In the genomic region with DNA sequence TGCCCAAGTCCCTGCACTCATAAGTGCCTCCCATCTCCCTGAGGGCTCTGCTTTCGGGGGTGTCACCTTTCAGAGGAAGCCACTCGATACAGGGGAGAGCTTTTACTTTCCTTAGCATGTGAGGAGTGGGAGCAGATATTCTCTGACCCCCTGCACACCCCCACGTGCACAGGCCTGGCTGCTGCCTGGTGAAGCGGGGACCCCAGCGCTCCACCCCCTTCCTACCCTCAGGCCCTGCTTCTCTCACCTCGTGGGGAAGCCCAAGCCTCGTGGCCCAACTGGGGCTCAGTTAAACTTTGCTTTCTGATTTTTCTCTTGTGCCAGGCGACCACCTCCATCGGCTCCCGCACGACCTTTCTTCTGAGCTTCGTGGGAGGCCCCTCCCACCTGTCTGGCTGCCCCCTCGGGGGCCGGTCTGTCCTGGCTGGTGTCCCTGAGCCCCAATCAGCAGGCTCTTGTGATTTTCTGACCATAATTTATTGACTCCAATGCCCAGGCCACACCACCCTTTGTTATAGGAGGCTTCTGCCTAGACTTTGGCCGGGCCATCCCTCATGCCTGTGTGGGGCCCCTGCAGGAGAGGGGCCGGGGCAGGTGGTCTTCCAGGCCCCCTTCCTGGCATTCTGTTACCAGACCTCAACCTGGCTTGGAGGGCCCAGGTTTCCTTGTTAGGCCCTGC, we compare ENCODE assay signal across 2 cellular contexts.
TF ChIP-seq lines count a peak whose summit lies in the region.

No MANE protein-coding gene starts in this region.

TF ChIP-seq in HepG2, 621 proteins besides CTCF, POLR2A, EP300 and RAD21:
- TF ChIP-seq POLR2G (IDR thresholded peaks at IDR 0.05; ENCODE audit: low read depth, low read length) (0 out of 2 replicates have a peak, but pooled peaks have one; percentile 21), AGO2 (optimal IDR thresholded peaks at IDR 0.05; ENCODE audit: low read depth, low read length) (peak; percentile 82), RBFOX2 (IDR thresholded peaks at IDR 0.05; ENCODE audit: low read depth, low read length) (peak; percentile 20; the same call in 1 of the 2 replicates), RAD51 (IDR thresholded peaks at IDR 0.05; ENCODE audit: borderline replicate concordance) (no peak), ARNT (IDR thresholded peaks at IDR 0.05) (no peak), SP1 (IDR thresholded peaks at IDR 0.05) (no peak), SP1 (CRISPR knock-in tag; IDR thresholded peaks at IDR 0.05) (no peak), FOXK2 (IDR thresholded peaks at IDR 0.05) (no peak)
TF ChIP-seq in HepG2: peak in this region for 3.

TF ChIP-seq in K562, 482 proteins besides CTCF, POLR2A, EP300 and RAD21:
- no peak for TF ChIP-seq ZNF347 (CRISPR knock-in tag; IDR thresholded peaks at IDR 0.05; ENCODE audit: low read depth)
- TF ChIP-seq NFE2 (IDR thresholded peaks at IDR 0.05; ENCODE audit: low read depth), result no peak
- TF ChIP-seq CXXC5 (CRISPR knock-in tag; IDR thresholded peaks at IDR 0.05), result no peak
- peak; percentile 32 for TF ChIP-seq RBM22 (IDR thresholded peaks at IDR 0.05; ENCODE audit: low read depth, low read length, poor library complexity, severe bottlenecking)
- TF ChIP-seq CBFB (CRISPR knock-in tag; IDR thresholded peaks at IDR 0.05), result no peak
- TF ChIP-seq ZNF316 (IDR thresholded peaks at IDR 0.05), result no peak
- TF ChIP-seq ZNF239 (CRISPR knock-in tag; IDR thresholded peaks at IDR 0.05), result no peak
- TF ChIP-seq, protein P1, sequence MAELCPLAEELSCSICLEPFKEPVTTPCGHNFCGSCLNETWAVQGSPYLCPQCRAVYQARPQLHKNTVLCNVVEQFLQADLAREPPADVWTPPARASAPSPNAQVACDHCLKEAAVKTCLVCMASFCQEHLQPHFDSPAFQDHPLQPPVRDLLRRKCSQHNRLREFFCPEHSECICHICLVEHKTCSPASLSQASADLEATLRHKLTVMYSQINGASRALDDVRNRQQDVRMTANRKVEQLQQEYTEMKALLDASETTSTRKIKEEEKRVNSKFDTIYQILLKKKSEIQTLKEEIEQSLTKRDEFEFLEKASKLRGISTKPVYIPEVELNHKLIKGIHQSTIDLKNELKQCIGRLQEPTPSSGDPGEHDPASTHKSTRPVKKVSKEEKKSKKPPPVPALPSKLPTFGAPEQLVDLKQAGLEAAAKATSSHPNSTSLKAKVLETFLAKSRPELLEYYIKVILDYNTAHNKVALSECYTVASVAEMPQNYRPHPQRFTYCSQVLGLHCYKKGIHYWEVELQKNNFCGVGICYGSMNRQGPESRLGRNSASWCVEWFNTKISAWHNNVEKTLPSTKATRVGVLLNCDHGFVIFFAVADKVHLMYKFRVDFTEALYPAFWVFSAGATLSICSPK (IDR thresholded peaks at IDR 0.05; ENCODE audit: borderline replicate concordance), result no peak
- TF ChIP-seq, protein P2, sequence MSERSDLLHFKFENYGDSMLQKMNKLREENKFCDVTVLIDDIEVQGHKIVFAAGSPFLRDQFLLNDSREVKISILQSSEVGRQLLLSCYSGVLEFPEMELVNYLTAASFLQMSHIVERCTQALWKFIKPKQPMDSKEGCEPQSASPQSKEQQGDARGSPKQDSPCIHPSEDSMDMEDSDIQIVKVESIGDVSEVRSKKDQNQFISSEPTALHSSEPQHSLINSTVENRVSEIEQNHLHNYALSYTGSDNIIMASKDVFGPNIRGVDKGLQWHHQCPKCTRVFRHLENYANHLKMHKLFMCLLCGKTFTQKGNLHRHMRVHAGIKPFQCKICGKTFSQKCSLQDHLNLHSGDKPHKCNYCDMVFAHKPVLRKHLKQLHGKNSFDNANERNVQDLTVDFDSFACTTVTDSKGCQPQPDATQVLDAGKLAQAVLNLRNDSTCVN (CRISPR knock-in tag; IDR thresholded peaks at IDR 0.05), result no peak
- TF ChIP-seq SUPT5H (IDR thresholded peaks at IDR 0.05), result peak; percentile 42; the same call in 1 of the 2 replicates
- TF ChIP-seq SRSF3 (IDR thresholded peaks at IDR 0.05; ENCODE audit: insufficient read depth, low read length), result no peak
